ENCODE assay signal across 7 cellular contexts in genomic region chr9:135951310-135951709, GRCh38. TPM values are rescaled to one million over a fixed set of nuclear protein-coding genes. Genes with fewer than 3 reads are reported as not detected.
DNase-seq lines count a peak whose midpoint lies in the region; ATAC-seq and TF ChIP-seq lines count a peak whose summit lies in the region.
"Not testable (repeated sequence)": the region's sequence is repeated elsewhere in the genome, so short reads cannot be mapped to it uniquely, and the experiment has no call there.

No MANE protein-coding gene starts in this region.

- peaks cover 49% of the 10 kb centered on the region for H3K36me3 Mint-ChIP-seq in MCF 10A (ENCODE audit: insufficient read depth, unreplicated experiment)

- H3K27me3 Mint-ChIP-seq in MCF 10A (ENCODE audit: insufficient read depth, unreplicated experiment) = not testable (repeated sequence)

- not testable (repeated sequence) for H3K4me3 ChIP-seq in HCT116 (replicated peaks in 1 of 2; ENCODE audit: low read depth in 1 of 2, low read length in 2 of 2); RWPE2 (ENCODE audit: severe bottlenecking); esophagus squamous epithelium; mesenchymal stem cell (ENCODE audit: insufficient read depth in 1 of 2, low read depth in 1 of 2, low read length in 2 of 2); psoas muscle; suprapubic skin

- H3K9me2 ChIP-seq in HCT116 (ENCODE audit: insufficient read depth) = not testable (repeated sequence)

- peaks cover 20% of the 10 kb centered on the region in 2 experiments for H3K4me1 ChIP-seq in HCT116 (ENCODE audit: control insufficient read depth in 1 of 2, insufficient read depth in 2 of 2, low read length in 2 of 2)
- peaks cover 24% of the 10 kb centered on the region for H3K4me1 ChIP-seq in RWPE2 (ENCODE audit: insufficient read depth, poor library complexity, severe bottlenecking)
- H3K4me1 ChIP-seq in esophagus squamous epithelium = peaks cover 12 to 48% (median 22%) of the 10 kb centered on the region in 3 donors
- peaks cover 22% of the 10 kb centered on the region for H3K4me1 ChIP-seq in mesenchymal stem cell (ENCODE audit: control insufficient read depth, insufficient read depth, low read depth, low read length)
- H3K4me1 ChIP-seq in psoas muscle = peaks cover 90% of the 10 kb centered on the region
- peaks cover 40% of the 10 kb centered on the region for H3K4me1 ChIP-seq in suprapubic skin

- not testable (repeated sequence) for H2AK5ac ChIP-seq in mesenchymal stem cell (ENCODE audit: low read length, severe bottlenecking)

- H3K4me2 ChIP-seq in HCT116 (ENCODE audit: low read length) = peak overlapping the region; percentile 56; the same call in 1 of the 2 replicates
- H3K4me2 ChIP-seq in mesenchymal stem cell (ENCODE audit: low read length, poor library complexity, severe bottlenecking) = not testable (repeated sequence)

- not testable (repeated sequence) for TF ChIP-seq POLR2A in HCT116 (IDR thresholded peaks at IDR 0.05; ENCODE audit: borderline replicate concordance, extremely low read depth, insufficient read depth, insufficient read length); esophagus squamous epithelium (IDR thresholded peaks at IDR 0.05); suprapubic skin (IDR thresholded peaks at IDR 0.05)

- H2AFZ ChIP-seq in HCT116 (ENCODE audit: low read depth, low read length, poor library complexity, severe bottlenecking); mesenchymal stem cell (ENCODE audit: low read depth, low read length): not testable (repeated sequence)

- not testable (repeated sequence) for H3K9ac ChIP-seq in HCT116 (ENCODE audit: low read length); mesenchymal stem cell (ENCODE audit: low read length)

- not testable (repeated sequence) for H3K18ac ChIP-seq in mesenchymal stem cell (ENCODE audit: low read depth in 1 of 2, low read length in 2 of 2)

- H3K27me3 ChIP-seq in HCT116 (ENCODE audit: insufficient read depth, low read length); RWPE2 (ENCODE audit: insufficient read depth, poor library complexity, severe bottlenecking); esophagus squamous epithelium; mesenchymal stem cell (ENCODE audit: control insufficient read depth in 1 of 2, insufficient read depth in 1 of 2, low read length in 2 of 2); psoas muscle (ENCODE audit: insufficient read depth in 3 of 3, low read length in 2 of 3); suprapubic skin: not testable (repeated sequence)

- not testable (repeated sequence) for H3K4ac ChIP-seq in mesenchymal stem cell (ENCODE audit: low read depth in 1 of 2, low read length in 2 of 2)

- not testable (repeated sequence) for H2BK15ac ChIP-seq in mesenchymal stem cell (ENCODE audit: low read depth, poor library complexity, severe bottlenecking)

- not testable (repeated sequence) for H2BK120ac ChIP-seq in mesenchymal stem cell (ENCODE audit: low read depth, low read length)

- not testable (repeated sequence) for BruUV-seq in HCT116 (replicated peaks; lab: Mats Ljungman, UMichigan); MCF 10A (replicated peaks; lab: Mats Ljungman, UMichigan)

- not testable (repeated sequence) for DNase-seq in HCT116 (ENCODE audit: low read depth, low spot score); RWPE2 (ENCODE audit: low spot score); MCF 10A (ENCODE audit: unreplicated experiment); esophagus squamous epithelium (lab: John Stamatoyannopoulos, UW); mesenchymal stem cell; psoas muscle; suprapubic skin (ENCODE audit: low spot score in 2 of 2)

- H3K27ac ChIP-seq in HCT116 (ENCODE audit: low read depth, low read length) = peak overlapping the region; percentile 75
- peak overlapping the region; percentile 75 for H3K27ac ChIP-seq in RWPE2 (ENCODE audit: poor library complexity, severe bottlenecking)
- peak overlapping the region; percentile 46 to 83 (median 70) for H3K27ac ChIP-seq in esophagus squamous epithelium
- H3K27ac ChIP-seq in mesenchymal stem cell (ENCODE audit: low read length, poor library complexity, severe bottlenecking) = peak overlapping the region; percentile 43
- peak overlapping the region; percentile 93 for H3K27ac ChIP-seq in psoas muscle
- peak overlapping the region; percentile 79 for H3K27ac ChIP-seq in suprapubic skin

- H4K91ac ChIP-seq in mesenchymal stem cell (ENCODE audit: low read length) = not testable (repeated sequence)

- H2BK5ac ChIP-seq in mesenchymal stem cell (ENCODE audit: low read depth, low read length, poor library complexity, severe bottlenecking) = not testable (repeated sequence)

- POLR2A ChIA-PET in HCT116 (lab: Charles Lee) = not testable (repeated sequence)
- POLR2A ChIA-PET in MCF 10A (lab: Yijun Ruan, JAX) = interaction anchor here (0.7 to 2.8 kb wide), 9 partner anchors 9 to 167 kb away, joined by 3 to 34 read pairs (median 5); partner anchors contain the start of genes CAMSAP1, NACC2 and UBAC1

- not testable (repeated sequence) for TF ChIP-seq EP300 in suprapubic skin (IDR thresholded peaks at IDR 0.05)

- H3K4me3 Mint-ChIP-seq in MCF 10A (ENCODE audit: unreplicated experiment) = peak overlapping the region; percentile 38

- not testable (repeated sequence) for H4K8ac ChIP-seq in mesenchymal stem cell (ENCODE audit: low read length)

- TF ChIP-seq RAD21 in HCT116 (IDR thresholded peaks at IDR 0.05; ENCODE audit: low read depth) = not testable (repeated sequence)

- CTCF ChIA-PET in HCT116 (lab: Charles Lee) = not testable (repeated sequence)
- CTCF ChIA-PET in MCF 10A (lab: Yijun Ruan, JAX) = interaction anchor here (0.6 kb wide), 1 partner anchor 135 kb away, joined by 4 read pairs; no protein-coding TSS in a partner anchor

- ATAC-seq in HCT116; RWPE2 (ENCODE audit: low read depth); psoas muscle: not testable (repeated sequence)

- H3K9me3 Mint-ChIP-seq in MCF 10A (ENCODE audit: unreplicated experiment) = not testable (repeated sequence)

- not testable (repeated sequence) for H3K14ac ChIP-seq in mesenchymal stem cell (ENCODE audit: low read length in 2 of 2)

- H2BK12ac ChIP-seq in mesenchymal stem cell (ENCODE audit: low read length in 2 of 2) = not testable (repeated sequence)

- RAD21 ChIA-PET in HCT116 (lab: Charles Lee; ENCODE audit: low non-redundant PET in 1 of 2, low total read pairs in 2 of 2, uncharacterized antibody in 2 of 2, unreplicated experiment in 2 of 2) = not testable (repeated sequence)

- H3K79me2 ChIP-seq in HCT116 (ENCODE audit: insufficient read depth, low read length) = peaks cover 29% of the 10 kb centered on the region; the same call in 1 of the 2 replicates

- H3K36me3 ChIP-seq in HCT116 (ENCODE audit: control insufficient read depth in 1 of 2, insufficient read depth in 2 of 2, low read length in 2 of 2) (peaks cover 19 to 26% of the 10 kb centered on the region in 2 experiments), RWPE2 (ENCODE audit: low read depth) (peaks cover 60% of the 10 kb centered on the region), esophagus squamous epithelium (peaks cover 17 to 80% (median 20%) of the 10 kb centered on the region in 3 donors), mesenchymal stem cell (ENCODE audit: control insufficient read depth in 1 of 2, insufficient read depth in 2 of 2, low read depth in 1 of 2, low read length in 2 of 2) (peaks cover 45 to 52% of the 10 kb centered on the region in 2 experiments), psoas muscle (ENCODE audit: insufficient read depth in 1 of 2, low read depth in 1 of 2) (peaks cover 0 to 64% of the 10 kb centered on the region in 2 donors), suprapubic skin (peaks cover 54% of the 10 kb centered on the region)

- H3K4me1 Mint-ChIP-seq in MCF 10A (ENCODE audit: insufficient read depth, unreplicated experiment) = peaks cover 32% of the 10 kb centered on the region

- 64 to 79% methylated on average over 8 of the region's 8 CpGs for WGBS in esophagus squamous epithelium, 2 donors
- WGBS in mesenchymal stem cell = 95% methylated on average over 8 of the region's 8 CpGs
- 44 to 66% (median 53%) methylated on average over 8 of the region's 8 CpGs for WGBS in psoas muscle, 3 donors
- 78% methylated on average over 8 of the region's 8 CpGs for WGBS in suprapubic skin

- not testable (repeated sequence) for TF ChIP-seq CTCF in HCT116 (IDR thresholded peaks at IDR 0.05 in 2 of 3, conservative IDR thresholded peaks at IDR 0.05 in 1 of 3; ENCODE audit: borderline replicate concordance in 1 of 3, insufficient read depth in 1 of 3, low read depth in 2 of 3, low read length in 2 of 3); RWPE2 (IDR thresholded peaks at IDR 0.05; ENCODE audit: poor library complexity, severe bottlenecking); MCF 10A (IDR thresholded peaks at IDR 0.05; ENCODE audit: unreplicated experiment); esophagus squamous epithelium (IDR thresholded peaks at IDR 0.05); psoas muscle (IDR thresholded peaks at IDR 0.05); suprapubic skin (IDR thresholded peaks at IDR 0.05)

- H4K20me1 ChIP-seq in HCT116 (ENCODE audit: insufficient read depth) = not testable (repeated sequence)

- H3K23ac ChIP-seq in mesenchymal stem cell (ENCODE audit: low read length in 2 of 2) = not testable (repeated sequence)

- intact Hi-C loops in HCT116 (cut with micrococcal nuclease) = loop anchor here (10.0 kb wide), 1 partner anchor 87 kb away; no protein-coding TSS in a partner anchor
- intact Hi-C loops in MCF 10A (cut with micrococcal nuclease); esophagus squamous epithelium (cut with DNase I); psoas muscle (cut with DNase I): not testable (repeated sequence)

- H3K9me3 ChIP-seq in HCT116 (ENCODE audit: control insufficient read depth in 1 of 2, insufficient read depth in 1 of 2, low read depth in 1 of 2, low read length in 2 of 2); RWPE2 (ENCODE audit: severe bottlenecking); esophagus squamous epithelium; mesenchymal stem cell (ENCODE audit: control insufficient read depth, low read length); psoas muscle; suprapubic skin: not testable (repeated sequence)

- H3K79me1 ChIP-seq in mesenchymal stem cell (replicated peaks; ENCODE audit: low read length, poor library complexity, severe bottlenecking) = peaks cover 45% of the 10 kb centered on the region

- H3K27ac Mint-ChIP-seq in MCF 10A (ENCODE audit: low read depth, unreplicated experiment) = peak overlapping the region; percentile 80

RNA-seq across cellular contexts. Expression of gene UBAC1, which starts 9.9 kb away (rescaled TPM):
- 54.8 TPM for total RNA-seq in HCT116 (2021; ENCODE audit: unreplicated experiment)
- polyA plus RNA-seq in HCT116 (2012) = 37.7 and 48.4 TPM in 2 replicates
- total RNA-seq in MCF 10A (2022) = 32.5 and 34.7 TPM in 2 replicates
- total RNA-seq in esophagus squamous epithelium = 10 to 100 TPM; 47.6 to 63.2 (median 54.3) TPM
- polyA plus RNA-seq in mesenchymal stem cell (2013, experiment 1 of 2) = 28.9 TPM
- polyA plus RNA-seq in mesenchymal stem cell (2013, experiment 2 of 2) = 28.1 TPM
- total RNA-seq in psoas muscle = 100 to 1,000 TPM; 140 to 233 (median 174) TPM
- polyA plus RNA-seq in psoas muscle = 100 to 1,000 TPM in 2 of 3 donors, 10 to 100 TPM in 1; 71.1 to 261 (median 154) TPM
- total RNA-seq in suprapubic skin = 10 to 100 TPM; 68.2 to 94.5 (median 83.8) TPM

RNA-seq across cellular contexts. Expression of gene CAMSAP1, which starts 44.0 kb away (rescaled TPM):
- 33.1 TPM for total RNA-seq in HCT116 (2021; ENCODE audit: unreplicated experiment)
- 17.8 and 18.1 TPM in 2 replicates for polyA plus RNA-seq in HCT116 (2012)
- total RNA-seq in MCF 10A (2022) = 31.0 and 39.5 TPM in 2 replicates
- total RNA-seq in esophagus squamous epithelium = 10 to 100 TPM; 31.2 to 85.3 (median 51.6) TPM
- 14.3 TPM for polyA plus RNA-seq in mesenchymal stem cell (2013, experiment 1 of 2)
- polyA plus RNA-seq in mesenchymal stem cell (2013, experiment 2 of 2) = 16.0 TPM
- total RNA-seq in psoas muscle = 10 to 100 TPM; 38.0 to 48.5 (median 43.4) TPM
- 10 to 100 TPM; 21.3 to 51.5 (median 24.1) TPM for polyA plus RNA-seq in psoas muscle
- total RNA-seq in suprapubic skin = 10 to 100 TPM; 42.0 to 58.3 (median 54.9) TPM

Comparison
In these comparisons a context has a peak if more than half of its experiments do, and no peak if none do; other contexts are left out.
1. H3K27ac ChIP-seq: peak in every context shown above with its lines; median percentile 93 in psoas muscle; 79 in suprapubic skin; 75 in HCT116; 75 in RWPE2; 70 in esophagus squamous epithelium; 43 in mesenchymal stem cell.